ENCODE assay signal across 19 cellular contexts in genomic region chr6:35677456-35677855, GRCh38. TPM values are rescaled to one million over a fixed set of nuclear protein-coding genes. Genes with fewer than 3 reads are reported as not detected.
A peak's percentile ranks its signal among the peaks of the same experiment; 100 is the strongest.
DNase-seq lines count a peak whose midpoint lies in the region; ATAC-seq, FAIRE-seq and TF ChIP-seq lines count a peak whose summit lies in the region.
"Had no signal": no experiment of that assay in that cellular context is flagged by ENCODE, and none has a peak within 500 bp of the region (broad histone marks: within the 10 kb centered on the region; RNA-seq: fewer than 3 reads in every experiment).

No MANE protein-coding gene starts in this region.

- intact Hi-C loops in left ventricle myocardium superior (cut with micrococcal nuclease) (no loop called here), cardiac septum (cut with DNase I) (no loop called here), tibial artery (cut with DNase I; ENCODE audit: low total_unique reads) (no loop called here)

- H3K9me3 ChIP-seq in tibial artery, result no peaks in the 10 kb centered on the region
- H3K9me3 ChIP-seq: adrenal gland, sigmoid colon had no signal

- peak; percentile 15 for ATAC-seq in left ventricle myocardium superior
- no peak for ATAC-seq in HG02885 (IDR thresholded peaks at IDR 0.05; ENCODE audit: poor library complexity, unreplicated experiment)
- ATAC-seq: PC-3 had no signal

- DNase-seq in left ventricle myocardium superior, result no peak
- no peak for DNase-seq in cardiac septum (ENCODE audit: low spot score)
- peak; percentile 9 for DNase-seq in RCC 7860 (ENCODE audit: low spot score)
- DNase-seq in kidney tubule cell (ENCODE audit: low spot score), result peak; percentile 56
- DNase-seq in DMS153 treated with DMSO at 0.1 percent for 48 hours (lab: John Stamatoyannopoulos, UW; ENCODE audit: unreplicated experiment), result no peak
- no peak for DNase-seq in NCI-H1694 (lab: John Stamatoyannopoulos, UW)
- no peak for DNase-seq in tibial artery
- DNase-seq: activated CD8-positive, alpha-beta memory T cell treated with anti-CD3 and anti-CD28 coated beads, Interleukin-2, amount 50 U/mL, for 4 hours; adrenal gland; AML-193; cerebellar nuclear complex; NCI-H510A; nucleus accumbens; PC-3; sigmoid colon; stimulated activated CD4-positive, alpha-beta T cell treated with anti-CD3 and anti-CD28 coated beads, Interleukin-4, amount 100 ng/mL, for 4 hours; WERI-Rb-1 had no signal

- peak; percentile 59 for FAIRE-seq in RCC 7860 (lab: Jason Lieb, UNC)

- no peak overlapping the region for H3K4me3 ChIP-seq in tibial artery
- H3K4me3 ChIP-seq: adrenal gland, sigmoid colon had no signal

- peaks cover 0 to 96% (median 33%) of the 10 kb centered on the region in 4 donors for H3K4me1 ChIP-seq in tibial artery

- H3K36me3 ChIP-seq in tibial artery, result peaks cover 35 to 40% (median 36%) of the 10 kb centered on the region in 3 donors
- H3K36me3 ChIP-seq: adrenal gland had no signal

- H3K27me3 ChIP-seq in tibial artery, result no peaks in the 10 kb centered on the region
- H3K27me3 ChIP-seq: adrenal gland, sigmoid colon had no signal

- no peak overlapping the region for H3K27ac ChIP-seq in tibial artery
- H3K27ac ChIP-seq: sigmoid colon, WERI-Rb-1 had no signal

- no peak for TF ChIP-seq CTCF in tibial artery (IDR thresholded peaks at IDR 0.05)

RNA-seq across cellular contexts. Expression of gene FKBP5, which starts 11.3 kb away (rescaled TPM):
- total RNA-seq in left ventricle myocardium superior, result 82.8 TPM
- total RNA-seq in cardiac septum, result 29.7 TPM

RNA-seq across cellular contexts. Expression of gene ARMC12, which starts 59.4 kb away (rescaled TPM):
- total RNA-seq in left ventricle myocardium superior (not detected), cardiac septum (0.22 TPM)
- total RNA-seq: PC-3, urinary bladder had no signal

Comparison
In these comparisons a context has a peak if more than half of its experiments do, and no peak if none do; other contexts are left out.
1. DNase-seq: peak in RCC 7860 (single experiment) and kidney tubule cell (single experiment); none in left ventricle myocardium superior (single experiment), cardiac septum (single experiment), DMS153 treated with DMSO at 0.1 percent for 48 hours (single experiment), NCI-H1694 (single experiment) and tibial artery (0 of 2).